In the genomic region with DNA sequence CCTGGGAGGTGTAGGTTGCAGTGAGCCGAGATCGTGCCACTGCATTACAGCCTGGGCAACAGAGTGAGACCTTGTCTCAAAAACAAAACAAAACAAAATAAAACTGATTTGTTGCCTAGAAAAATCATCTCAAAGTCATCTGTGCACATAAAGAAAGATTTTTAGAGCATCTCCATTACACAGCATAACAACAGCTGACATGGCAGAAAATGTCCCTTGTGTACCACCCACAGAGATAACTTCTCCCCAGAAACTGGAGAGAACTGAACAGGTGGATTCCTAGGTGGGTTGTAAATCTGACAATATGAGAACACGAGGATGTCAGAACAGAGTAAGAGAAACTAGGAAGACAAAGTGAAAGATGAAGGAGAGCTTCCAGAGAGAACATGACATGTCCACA, we compare ENCODE assay signal across 20 cellular contexts.
DNase-seq lines count a peak whose midpoint lies in the region; ATAC-seq, FAIRE-seq and TF ChIP-seq lines count a peak whose summit lies in the region.
"Had no signal": no experiment of that assay in that cellular context is flagged by ENCODE, and none has a peak within 500 bp of the region (broad histone marks: within the 10 kb centered on the region; RNA-seq: fewer than 3 reads in every experiment).

No MANE protein-coding gene starts in this region.

- POLR2A ChIA-PET in HepG2 (lab: Yijun Ruan, JAX) (no interaction called here), IMR-90 (lab: Charles Lee; ENCODE audit: unreplicated experiment) (no interaction called here)

- WGBS in HepG2 (ENCODE audit: low lambda C conversion rate), result 3% methylated on average over 3 of the region's 3 CpGs
- WGBS in right lobe of liver (ENCODE audit: insufficient coverage, low coverage, low lambda C conversion rate, missing lambda C conversion rate), result 100% methylated on average over 3 of the region's 3 CpGs
- WGBS in IMR-90 (ENCODE audit: extremely low coverage in 2 of 2, insufficient read length in 1 of 2), 2 experiments, result no CpG with 5 or more reads among the region's 3 CpGs

- no peak overlapping the region for H3K23ac ChIP-seq in IMR-90 (ENCODE audit: low read depth, low read length)

- TF ChIP-seq POLR2A in HepG2 (IDR thresholded peaks at IDR 0.05; ENCODE audit: insufficient read depth in 1 of 2, low read depth in 2 of 2, low read length in 2 of 2) (no peak), right lobe of liver (IDR thresholded peaks at IDR 0.05) (no peak), IMR-90 (IDR thresholded peaks at IDR 0.05; ENCODE audit: low read depth, low read length) (no peak)

- no peak overlapping the region for H2BK120ac ChIP-seq in IMR-90 (ENCODE audit: low read depth, low read length)

- H3K27ac ChIP-seq in HepG2 (ENCODE audit: extremely low read length, insufficient read depth, low read length) (no peak overlapping the region), right lobe of liver (no peak overlapping the region), IMR-90 (ENCODE audit: insufficient read depth, low read length) (no peak overlapping the region)
- H3K27ac ChIP-seq: 22Rv1, BLaER1 had no signal

- DNase-seq in HepG2 (ENCODE audit: low spot score) (no peak), right lobe of liver (no peak), IMR-90 (no peak)
- DNase-seq in stimulated activated naive CD8-positive, alpha-beta T cell treated with anti-CD3 and anti-CD28 coated beads, Interleukin-15, Interleukin-2, amounts not matched to agents 100 U/mL and 50 U/mL, for 24 hours, result no peak
- DNase-seq in stimulated activated CD4-positive, alpha-beta T cell treated with anti-CD3 and anti-CD28 coated beads, Interleukin-4, amount 100 ng/mL, for 24 hours, result no peak
- DNase-seq: ACHN; BE2C; C1 segment of cervical spinal cord; Caco-2; Calu3; CD4-positive, alpha-beta T cell; CD8-positive, alpha-beta T cell; DMS79 treated with DMSO at 0.1 percent for 48 hours; GF-D8 had no signal

- no peak overlapping the region for H3K9ac ChIP-seq in HepG2 (ENCODE audit: insufficient read depth, low read depth, low read length)
- H3K9ac ChIP-seq in IMR-90 (ENCODE audit: low read depth, low read length), result no peak overlapping the region
- H3K9ac ChIP-seq: BLaER1 had no signal

- H4K5ac ChIP-seq in IMR-90 (ENCODE audit: low read depth, low read length), result no peak overlapping the region

- no peak overlapping the region for H2BK15ac ChIP-seq in IMR-90 (ENCODE audit: low read depth, low read length)

- TF ChIP-seq EP300 in HepG2 (IDR thresholded peaks at IDR 0.05; ENCODE audit: low read depth in 2 of 2, low read length in 2 of 2), result no peak
- no peak for TF ChIP-seq EP300 in HepG2 (CRISPR knock-in tag; IDR thresholded peaks at IDR 0.05; ENCODE audit: borderline replicate concordance)

- H3K4me3 ChIP-seq in HepG2 (replicated peaks in 1 of 3; ENCODE audit: insufficient read depth in 1 of 3, low read depth in 2 of 3, low read length in 3 of 3), result no peak overlapping the region
- no peak overlapping the region for H3K4me3 ChIP-seq in right lobe of liver
- no peak overlapping the region for H3K4me3 ChIP-seq in IMR-90 (ENCODE audit: insufficient read depth, low read depth, low read length)
- H3K4me3 ChIP-seq: BLaER1 had no signal

- no peak overlapping the region for H2AK5ac ChIP-seq in IMR-90 (ENCODE audit: low read depth, low read length)

- dilution Hi-C loops in IMR-90 (cut with HindIII; ENCODE audit: low sequenced_read_pairs, unreplicated experiment), result no loop called here

- no peak for FAIRE-seq in HepG2 (lab: Jason Lieb, UNC)
- FAIRE-seq: D721Med, G401.6, GM12891, GM19239 had no signal

- H3K9me1 ChIP-seq in IMR-90 (ENCODE audit: insufficient read depth, low read length), result no peaks in the 10 kb centered on the region

- no peak overlapping the region for H3K18ac ChIP-seq in IMR-90 (ENCODE audit: low read depth, low read length)

- H3K4ac ChIP-seq in IMR-90 (ENCODE audit: low read depth, low read length), result no peak overlapping the region

- H4K20me1 ChIP-seq in HepG2 (ENCODE audit: insufficient read depth, low read length) (no peaks in the 10 kb centered on the region), IMR-90 (ENCODE audit: insufficient read depth, low read length) (no peaks in the 10 kb centered on the region)
- H4K20me1 ChIP-seq: BLaER1 had no signal

- no peaks in the 10 kb centered on the region for H3K79me1 ChIP-seq in IMR-90 (ENCODE audit: low read depth in 1 of 2, low read length in 2 of 2)

- no peak overlapping the region for H3K4me2 ChIP-seq in HepG2 (ENCODE audit: low read depth, low read length)
- no peak overlapping the region for H3K4me2 ChIP-seq in IMR-90 (ENCODE audit: low read depth, low read length)
- H3K4me2 ChIP-seq: BLaER1 had no signal

- no peak overlapping the region for H3K14ac ChIP-seq in IMR-90 (replicated peaks; ENCODE audit: low read depth, low read length)

- no peak overlapping the region for H2BK5ac ChIP-seq in IMR-90 (ENCODE audit: low read depth, low read length, poor library complexity, severe bottlenecking)

- H3K4me1 ChIP-seq in HepG2 (ENCODE audit: insufficient read depth, low read length), result no peaks in the 10 kb centered on the region
- no peaks in the 10 kb centered on the region for H3K4me1 ChIP-seq in right lobe of liver
- H3K4me1 ChIP-seq in IMR-90 (ENCODE audit: control insufficient read depth, insufficient read depth, low read length), result no peaks in the 10 kb centered on the region
- H3K4me1 ChIP-seq: Caco-2 had no signal

- H3K36me3 ChIP-seq in HepG2 (replicated peaks in 1 of 2; ENCODE audit: control insufficient read depth in 1 of 2, insufficient read depth in 2 of 2, low read length in 2 of 2), result no peaks in the 10 kb centered on the region
- H3K36me3 ChIP-seq in right lobe of liver, result no peaks in the 10 kb centered on the region
- H3K36me3 ChIP-seq in IMR-90 (ENCODE audit: control insufficient read depth, insufficient read depth, low read length), result no peaks in the 10 kb centered on the region
- H3K36me3 ChIP-seq: BE2C, BLaER1 had no signal

- CTCF ChIA-PET in HepG2 (lab: Yijun Ruan, JAX; ENCODE audit: low intra/inter-chr PET ratio, low total read pairs) (no interaction called here), IMR-90 (lab: Yijun Ruan, JAX) (no interaction called here)

- no peak overlapping the region for H2BK20ac ChIP-seq in IMR-90 (ENCODE audit: low read depth, low read length)

- H2AFZ ChIP-seq in HepG2 (ENCODE audit: low read length), result no peak overlapping the region
- H2AFZ ChIP-seq in IMR-90 (replicated peaks; ENCODE audit: low read length, poor library complexity), result no peak overlapping the region

- intact Hi-C loops in HepG2 (cut with micrococcal nuclease; ENCODE audit: unreplicated experiment), result loop anchor here (10.0 kb wide), 1 partner anchor 566 kb away; no protein-coding TSS in a partner anchor
- intact Hi-C loops in right lobe of liver (cut with DNase I), result no loop called here
- intact Hi-C loops in IMR-90 (cut with micrococcal nuclease), result loop anchor here (10.0 kb wide), 1 partner anchor 596 kb away; no protein-coding TSS in a partner anchor

- H3K27me3 ChIP-seq in HepG2 (ENCODE audit: control insufficient read depth in 1 of 2, insufficient read depth in 2 of 2, low read length in 2 of 2) (no peaks in the 10 kb centered on the region; a peak in 1 of 5 replicates), right lobe of liver (no peaks in the 10 kb centered on the region), IMR-90 (ENCODE audit: control insufficient read depth, insufficient read depth, low read length) (no peaks in the 10 kb centered on the region)
- H3K27me3 ChIP-seq: BE2C, BLaER1 had no signal

- H4K8ac ChIP-seq in IMR-90 (ENCODE audit: low read depth in 2 of 2, low read length in 2 of 2), result no peak overlapping the region

- BruUV-seq in HepG2 (replicated peaks; lab: Mats Ljungman, UMichigan) (no TSS peak), IMR-90 (replicated peaks; lab: Mats Ljungman, UMichigan) (no TSS peak)

- ATAC-seq in HepG2 (no peak), right lobe of liver (no peak), IMR-90 (ENCODE audit: low read depth) (no peak)
- no peak for ATAC-seq in stimulated activated naive CD8-positive, alpha-beta T cell treated with anti-CD3 and anti-CD28 coated beads, Interleukin-15, Interleukin-2, amounts not matched to agents 100 U/mL and 50 U/mL, for 24 hours
- ATAC-seq: CD8-positive, alpha-beta T cell had no signal

- no peak overlapping the region for H4K91ac ChIP-seq in IMR-90 (ENCODE audit: insufficient read depth, low read depth, low read length)

- no peak for TF ChIP-seq CTCF in HepG2 (CRISPR knock-in tag; IDR thresholded peaks at IDR 0.05)
- no peak for TF ChIP-seq CTCF in right lobe of liver (IDR thresholded peaks at IDR 0.05)
- TF ChIP-seq CTCF in IMR-90 (conservative IDR thresholded peaks at IDR 0.05; ENCODE audit: low read depth, low read length), result no peak

- in situ Hi-C loops in HepG2 (cut with HindIII; ENCODE audit: extremely low pct_ligation_motif_present, low pct_unique_long_range_greater_than_20kb) (no loop called here), IMR-90 (cut with MboI; ENCODE audit: low sequenced_read_pairs) (no loop called here)

- H3K56ac ChIP-seq in IMR-90 (ENCODE audit: extremely low read depth, insufficient read depth, low read length), result no peak overlapping the region

- H3K79me2 ChIP-seq in HepG2 (ENCODE audit: insufficient read depth, low read length), result no peaks in the 10 kb centered on the region

- TF ChIP-seq RAD21 in HepG2 (CRISPR knock-in tag; IDR thresholded peaks at IDR 0.05) (no peak), IMR-90 (IDR thresholded peaks at IDR 0.05; ENCODE audit: low read length) (no peak)

- H3K9me3 ChIP-seq in HepG2 (ENCODE audit: low read length), result peaks cover 18% of the 10 kb centered on the region; the same call in 1 of the 2 replicates
- no peaks in the 10 kb centered on the region for H3K9me3 ChIP-seq in right lobe of liver
- H3K9me3 ChIP-seq in IMR-90 (ENCODE audit: control insufficient read depth, insufficient read depth, low read length), result no peaks in the 10 kb centered on the region; the same call in 1 of the 2 replicates
- H3K9me3 ChIP-seq: BE2C had no signal

- H2AK9ac ChIP-seq in IMR-90 (replicated peaks; ENCODE audit: low read depth, low read length, poor library complexity), result no peak overlapping the region

TF ChIP-seq in HepG2, 621 proteins besides CTCF, POLR2A, EP300 and RAD21 (continues in another document):
- peak; percentile 62 to 85 for TF ChIP-seq MAFK (conservative IDR thresholded peaks at IDR 0.05 in 1 of 2, IDR thresholded peaks at IDR 0.05 in 1 of 2; ENCODE audit: low read length in 2 of 2)
- peak; percentile 69 for TF ChIP-seq MAFF (IDR thresholded peaks at IDR 0.05; ENCODE audit: low read depth, low read length)

TF ChIP-seq in IMR-90, 13 proteins besides CTCF, POLR2A, EP300 and RAD21:
- no peak for TF ChIP-seq CHD1 (IDR thresholded peaks at IDR 0.05; ENCODE audit: low read depth, low read length)
- TF ChIP-seq MAFK (IDR thresholded peaks at IDR 0.05; ENCODE audit: low read depth, low read length), result peak; percentile 89

Comparison
In these comparisons a context has a peak if more than half of its experiments do, and no peak if none do; other contexts are left out.
1. intact Hi-C loops: an anchor here in HepG2 (10.0 kb wide) and IMR-90 (10.0 kb wide); none called in right lobe of liver.